21 cellular contexts compared by ENCODE assay signal in genomic region chr2:118325556-118325955, GRCh38.
"Had no signal": no experiment of that assay in that cellular context is flagged by ENCODE, and none has a peak within 500 bp of the region (broad histone marks: within the 10 kb centered on the region; RNA-seq: fewer than 3 reads in every experiment).

No MANE protein-coding gene starts in this region.

- H3K36me3 ChIP-seq: SJSA1 had no signal

- H3K9me3 ChIP-seq: SJSA1 had no signal

- H3K4me3 Mint-ChIP-seq: IgD-negative memory B cell had no signal

- H3K4me1 ChIP-seq: SJSA1 had no signal

- H3K4me2 ChIP-seq: KMS-11 had no signal

- H3K27me3 ChIP-seq: SJSA1 had no signal

- H3K4me3 ChIP-seq: K562, SJSA1, SK-N-MC had no signal

- H3K27ac Mint-ChIP-seq: IgD-negative memory B cell had no signal

- DNase-seq: Kasumi-1, MM.1S, NCI-H1092 treated with DMSO at 0.1 percent for 48 hours, NCI-H1436, NCI-H187, NCI-H2029, NCI-H2081 treated with DMSO at 0.1 percent for 48 hours, NCI-H2171 treated with DMSO at 0.1 percent for 48 hours, NCI-H345, NCI-H524, NCI-H526 treated with DMSO at 0.1 percent for 48 hours, NCI-H748 treated with DMSO at 0.1 percent for 48 hours, Right ventricle myocardium superior, RPMI8226, SIG-M5 had no signal

- H3K9ac ChIP-seq: KMS-11 had no signal

- ATAC-seq: K562 had no signal

- H3K36me3 Mint-ChIP-seq: IgD-negative memory B cell had no signal

- H3K27ac ChIP-seq: HL-60, KMS-11, SJSA1, SK-N-MC had no signal

- H3K4me1 Mint-ChIP-seq: IgD-negative memory B cell had no signal
